In the genomic region with DNA sequence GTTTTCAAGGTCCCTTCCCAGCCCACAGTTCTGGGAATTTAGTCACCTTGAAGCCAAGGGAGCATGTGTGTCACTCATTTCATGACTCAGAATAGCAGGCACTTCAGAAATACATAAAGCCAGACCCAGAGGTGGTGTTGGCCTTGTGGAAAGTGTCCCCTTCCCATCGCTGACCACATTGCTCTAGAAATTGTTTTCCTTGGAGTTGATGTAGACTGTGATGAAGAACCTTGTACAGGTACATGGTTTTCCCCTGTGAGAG, we compare ENCODE assay signal across 14 cellular contexts.
A peak's percentile ranks its signal among the peaks of the same experiment; 100 is the strongest.
DNase-seq lines count a peak whose midpoint lies in the region; ATAC-seq, FAIRE-seq and TF ChIP-seq lines count a peak whose summit lies in the region.
"Had no signal": no experiment of that assay in that cellular context is flagged by ENCODE, and none has a peak within 500 bp of the region (broad histone marks: within the 10 kb centered on the region; RNA-seq: fewer than 3 reads in every experiment).

No MANE protein-coding gene starts in this region.

- no peaks in the 10 kb centered on the region for H3K9me2 ChIP-seq in Karpas-422 (replicated peaks; ENCODE audit: insufficient read depth, low read length)

- no peak for DNase-seq in Karpas-422
- DNase-seq in coronary artery (ENCODE audit: low spot score): no peak
- peak in 2 of 6 donors; percentile 7 to 12 for DNase-seq in pancreas
- DNase-seq in germinal center (ENCODE audit: low spot score): no peak
- DNase-seq in uterus: no peak
- DNase-seq in stomach: no peak
- DNase-seq: Caco-2, MG63, SHP77 treated with DMSO at 0.1 percent for 48 hours had no signal

- H3K4me2 ChIP-seq in BLaER1 (peak overlapping the region; percentile 33), Karpas-422 (ENCODE audit: low read depth, low read length, poor library complexity, severe bottlenecking) (peak overlapping the region; percentile 48)

- no peak overlapping the region for H3K9ac ChIP-seq in BLaER1
- H3K9ac ChIP-seq in Karpas-422 (ENCODE audit: low read length): peak overlapping the region; percentile 34

- H3K79me2 ChIP-seq in Karpas-422 (ENCODE audit: low read length): peaks cover 98% of the 10 kb centered on the region

- TF ChIP-seq CTCF in coronary artery (IDR thresholded peaks at IDR 0.05) (no peak), pancreas (IDR thresholded peaks at IDR 0.05) (no peak), uterus (IDR thresholded peaks at IDR 0.05) (no peak), stomach (IDR thresholded peaks at IDR 0.05) (no peak)

- intact Hi-C loops in pancreas (cut with DNase I): no loop called here
- intact Hi-C loops in uterus (cut with DNase I; ENCODE audit: low total_unique reads): no loop called here
- intact Hi-C loops in stomach (cut with DNase I; ENCODE audit: low total_unique reads): no loop called here

- ATAC-seq in pancreas (peak; percentile 43 to 90 (median 77)), GM19328 (IDR thresholded peaks at IDR 0.05; ENCODE audit: unreplicated experiment) (no peak)
- ATAC-seq: left lobe of liver had no signal

- H4K20me1 ChIP-seq in BLaER1 (no peaks in the 10 kb centered on the region), Karpas-422 (ENCODE audit: insufficient read depth, low read depth, low read length) (peaks cover 19% of the 10 kb centered on the region; the same call in 1 of the 2 replicates)

- FAIRE-seq in pancreas (lab: Jason Lieb, UNC): no peak
- FAIRE-seq: GM19239 had no signal

- H3K27ac ChIP-seq in BLaER1 (no peak overlapping the region), Karpas-422 (ENCODE audit: low read length) (peak overlapping the region; percentile 12), coronary artery (peak overlapping the region; percentile 38 to 69), pancreas (no peak overlapping the region), uterus (no peak overlapping the region), stomach (no peak overlapping the region)
- H3K27ac ChIP-seq: vagina had no signal

- no peaks in the 10 kb centered on the region for H3K36me3 ChIP-seq in BLaER1
- no peaks in the 10 kb centered on the region for H3K36me3 ChIP-seq in Karpas-422 (ENCODE audit: insufficient read depth, low read length)
- no peaks in the 10 kb centered on the region for H3K36me3 ChIP-seq in pancreas
- H3K36me3 ChIP-seq in uterus: no peaks in the 10 kb centered on the region
- H3K36me3 ChIP-seq in stomach: no peaks in the 10 kb centered on the region
- H3K36me3 ChIP-seq: MG63, vagina had no signal

- no peaks in the 10 kb centered on the region; the same call in 1 of the 2 replicates for H3K9me3 ChIP-seq in BLaER1
- no peaks in the 10 kb centered on the region for H3K9me3 ChIP-seq in Karpas-422 (ENCODE audit: low read length)
- no peaks in the 10 kb centered on the region for H3K9me3 ChIP-seq in pancreas
- no peaks in the 10 kb centered on the region for H3K9me3 ChIP-seq in uterus
- H3K9me3 ChIP-seq in stomach: no peaks in the 10 kb centered on the region
- H3K9me3 ChIP-seq: Caco-2, MG63, vagina had no signal

- H3K4me1 ChIP-seq in BLaER1 (peaks cover 12% of the 10 kb centered on the region), Karpas-422 (ENCODE audit: low read length) (peaks cover 58% of the 10 kb centered on the region), pancreas (peaks cover 0 to 12% (median 0%) of the 10 kb centered on the region in 3 donors), uterus (peaks cover 0 to 5% of the 10 kb centered on the region in 2 donors), stomach (peaks cover 0 to 15% (median 7%) of the 10 kb centered on the region in 4 donors)
- H3K4me1 ChIP-seq: Caco-2 had no signal

- TF ChIP-seq POLR2A in uterus (IDR thresholded peaks at IDR 0.05) (no peak), stomach (IDR thresholded peaks at IDR 0.05) (no peak)

- no peaks in the 10 kb centered on the region for H3K27me3 ChIP-seq in BLaER1
- H3K27me3 ChIP-seq in Karpas-422 (ENCODE audit: low read length): no peaks in the 10 kb centered on the region
- H3K27me3 ChIP-seq in pancreas: no peaks in the 10 kb centered on the region
- no peaks in the 10 kb centered on the region for H3K27me3 ChIP-seq in uterus
- H3K27me3 ChIP-seq in stomach: no peaks in the 10 kb centered on the region
- H3K27me3 ChIP-seq: MG63, vagina had no signal

- no peak overlapping the region for H2AFZ ChIP-seq in Karpas-422 (ENCODE audit: low read length)

- no peak for TF ChIP-seq EP300 in stomach (IDR thresholded peaks at IDR 0.05)

- WGBS in pancreas, 2 donors: 46 to 70% methylated on average over 1 of the region's 1 CpG
- 85 to 92% (median 88%) methylated on average over 1 of the region's 1 CpG; no CpG with 5 or more reads in 1 of the 5 donors for WGBS in stomach, 5 donors

- H3K4me3 ChIP-seq in BLaER1: no peak overlapping the region
- H3K4me3 ChIP-seq in Karpas-422 (ENCODE audit: low read length): peak overlapping the region; percentile 18; the same call in 1 of the 2 replicates
- peak overlapping the region; percentile 54 for H3K4me3 ChIP-seq in coronary artery
- no peak overlapping the region for H3K4me3 ChIP-seq in pancreas
- no peak overlapping the region for H3K4me3 ChIP-seq in uterus
- H3K4me3 ChIP-seq in stomach: no peak overlapping the region
- H3K4me3 ChIP-seq: MG63, vagina had no signal

Comparison
In these comparisons a context has a peak if more than half of its experiments do, and no peak if none do; other contexts are left out.
1. H3K27ac ChIP-seq: peak in Karpas-422 (single experiment) and coronary artery (2 of 2); none in BLaER1 (single experiment), pancreas (0 of 4), uterus (0 of 2) and stomach (0 of 5).
2. H3K4me3 ChIP-seq: peak in Karpas-422 (single experiment) and coronary artery (single experiment); none in BLaER1 (single experiment), pancreas (0 of 4), uterus (0 of 2) and stomach (0 of 4).